In the genomic region with DNA sequence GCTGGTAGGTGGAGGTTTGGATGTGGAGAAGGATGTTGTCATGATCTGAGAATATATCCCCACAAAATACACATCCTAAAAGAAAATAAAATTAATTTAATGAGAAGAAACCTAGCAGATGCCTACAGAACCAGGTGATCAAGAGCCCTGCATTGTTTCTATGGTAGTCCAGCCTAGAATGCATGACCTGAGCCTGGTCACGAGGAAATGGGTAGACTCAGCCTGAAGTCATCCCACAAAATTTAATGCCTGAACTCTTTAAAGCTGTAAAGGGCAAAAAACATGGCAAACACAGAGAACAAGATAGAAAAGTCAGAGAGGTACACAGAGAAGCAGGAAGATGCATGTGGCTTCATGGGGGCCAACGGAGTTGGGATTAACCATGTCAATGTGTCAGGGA, we compare ENCODE assay signal across 26 cellular contexts. TPM values are rescaled to one million over a fixed set of nuclear protein-coding genes. Genes with fewer than 3 reads are reported as not detected.
DNase-seq lines count a peak whose midpoint lies in the region; ATAC-seq, FAIRE-seq and TF ChIP-seq lines count a peak whose summit lies in the region.
"Had no signal": no experiment of that assay in that cellular context is flagged by ENCODE, and none has a peak within 500 bp of the region (broad histone marks: within the 10 kb centered on the region; RNA-seq: fewer than 3 reads in every experiment).

No MANE protein-coding gene starts in this region.

- H3K4me1 ChIP-seq in PC-3 (ENCODE audit: insufficient read depth, low read length) (0 out of 2 replicates have a peak, but pooled peaks cover 10% of the 10 kb centered on the region), small intestine (ENCODE audit: control insufficient read depth in 2 of 2, insufficient read depth in 1 of 2, low read depth in 1 of 2, low read length in 1 of 2) (no peaks in the 10 kb centered on the region)

- H3F3A ChIP-seq in PC-3 (ENCODE audit: low read length, unreplicated experiment): no peaks in the 10 kb centered on the region

- no peaks in the 10 kb centered on the region for H3K36me3 Mint-ChIP-seq in neural crest cell (ENCODE audit: low read depth)

- no peaks in the 10 kb centered on the region for H3K9me3 Mint-ChIP-seq in neural crest cell

- no peaks in the 10 kb centered on the region for H3K27me3 Mint-ChIP-seq in neural crest cell (ENCODE audit: low read depth)

- peaks cover 3% of the 10 kb centered on the region for H3K4me1 Mint-ChIP-seq in neural crest cell

- no TSS peak for BruUV-seq in PC-3 (replicated peaks; lab: Mats Ljungman, UMichigan)

- H3K27ac ChIP-seq in PC-3 (ENCODE audit: low read length) (no peak overlapping the region), small intestine (ENCODE audit: low read depth in 1 of 2, low read length in 1 of 2) (no peak overlapping the region)
- H3K27ac ChIP-seq: SJSA1 had no signal

- no peaks in the 10 kb centered on the region for H3K9me2 ChIP-seq in PC-3 (replicated peaks; ENCODE audit: low read length)

- H3K4me3 ChIP-seq in PC-3 (ENCODE audit: low read length) (no peak overlapping the region), kidney epithelial cell (ENCODE audit: low read depth, low read length) (no peak overlapping the region), small intestine (ENCODE audit: low read depth in 1 of 2, low read length in 2 of 2) (no peak overlapping the region)
- H3K4me3 ChIP-seq: SJSA1 had no signal

- H3K36me3 ChIP-seq in PC-3 (ENCODE audit: low read depth, low read length) (peaks cover 3% of the 10 kb centered on the region; the same call in 1 of the 2 replicates), kidney epithelial cell (ENCODE audit: control insufficient read depth, insufficient read depth, low read length) (no peaks in the 10 kb centered on the region), small intestine (ENCODE audit: control insufficient read depth in 2 of 2, insufficient read depth in 2 of 2, low read length in 2 of 2) (no peaks in the 10 kb centered on the region)

- no peak overlapping the region for H2AFZ ChIP-seq in PC-3 (ENCODE audit: low read length)

- CTCF ChIA-PET in PC-3 (lab: Charles Lee): no interaction called here

- peak; percentile 45; the same call in 1 of the 2 replicates for ATAC-seq in PC-3
- ATAC-seq: HepG2 had no signal

- no peaks in the 10 kb centered on the region for H3K9me3 ChIP-seq in PC-3 (ENCODE audit: low read length)
- H3K9me3 ChIP-seq in small intestine (ENCODE audit: control insufficient read depth, low read depth): no peaks in the 10 kb centered on the region
- H3K9me3 ChIP-seq: SJSA1 had no signal

- H3K4me2 ChIP-seq in PC-3 (ENCODE audit: low read length): no peak overlapping the region

- TF ChIP-seq CTCF in PC-3 (conservative IDR thresholded peaks at IDR 0.05; ENCODE audit: low read depth, low read length): no peak
- no peak for TF ChIP-seq CTCF in kidney epithelial cell (IDR thresholded peaks at IDR 0.05; ENCODE audit: insufficient read depth, low read length, poor library complexity, severe bottlenecking)
- no peak for TF ChIP-seq CTCF in neural crest cell (conservative IDR thresholded peaks at IDR 0.05)

- WGBS in small intestine, 3 donors: 96% methylated on average over 2 of the region's 2 CpGs

- H4K20me1 ChIP-seq in PC-3 (ENCODE audit: low read length): no peaks in the 10 kb centered on the region

- no peak overlapping the region for H3K9ac ChIP-seq in PC-3 (ENCODE audit: low read length)

- POLR2A ChIA-PET in PC-3 (lab: Charles Lee; ENCODE audit: unreplicated experiment): no interaction called here

- no peak overlapping the region for H3K4me3 Mint-ChIP-seq in neural crest cell

- FAIRE-seq in small intestine (lab: Jason Lieb, UNC): no peak
- FAIRE-seq: D721Med, G401.6, H54, HepG2 had no signal

- 0 out of 2 replicates have a peak, but pooled peaks cover 5% of the 10 kb centered on the region for H3K79me2 ChIP-seq in PC-3 (ENCODE audit: low read length)

- peak overlapping the region; percentile 17 for H3K27ac Mint-ChIP-seq in neural crest cell (ENCODE audit: unreplicated experiment)

- DNase-seq in ELR (ENCODE audit: low read depth) (peak; percentile 38), PC-3 (peak; percentile 27), kidney epithelial cell (ENCODE audit: low read depth) (peak; percentile 37), neural crest cell (ENCODE audit: low read depth, low spot score) (no peak), small intestine (no peak), DMS53 treated with DMSO at 0.1 percent for 48 hours (lab: John Stamatoyannopoulos, UW; ENCODE audit: unreplicated experiment) (no peak), NCI-H1105 (lab: John Stamatoyannopoulos, UW) (no peak)
- no peak for DNase-seq in stimulated activated CD4-positive, alpha-beta T cell treated with anti-CD3 and anti-CD28 coated beads, Interleukin-4, amount 100 ng/mL, for 4 hours
- DNase-seq: Karpas-422, NCI-H1092 treated with DMSO at 0.1 percent for 48 hours, NCI-H1436 treated with DMSO at 0.1 percent for 48 hours, NCI-H187 treated with DMSO at 0.1 percent for 48 hours, NCI-H2107, NCI-H524, NCI-H774, Right ventricle myocardium superior had no signal

- intact Hi-C loops in PC-3 (cut with micrococcal nuclease): loop anchor here (10.0 kb wide), 2 partner anchors 68 to 132 kb away; a partner anchor contains a TSS

- H3K27me3 ChIP-seq in PC-3 (ENCODE audit: low read length) (no peaks in the 10 kb centered on the region), kidney epithelial cell (ENCODE audit: control insufficient read depth, insufficient read depth, low read length) (no peaks in the 10 kb centered on the region), small intestine (ENCODE audit: control insufficient read depth in 2 of 2, insufficient read depth in 2 of 2, low read length in 2 of 2) (no peaks in the 10 kb centered on the region)
- H3K27me3 ChIP-seq: SJSA1 had no signal

RNA-seq across cellular contexts. Expression of a gene that starts 36.0 kb away (rescaled TPM):
- total RNA-seq in PC-3 (2014; rRNA removed) (not detected in 2 replicates), kidney epithelial cell (not detected in 2 replicates), neural crest cell (not detected in 2 replicates)
- not detected for polyA plus RNA-seq in small intestine
- total RNA-seq: A172, Daoy, HepG2, HT-29, Right ventricle myocardium superior, RPMI7951, SJSA1 had no signal
- polyA plus RNA-seq: BJ, HepG2 had no signal

Comparison
In these comparisons a context has a peak if more than half of its experiments do, and no peak if none do; other contexts are left out.
1. DNase-seq: peak in ELR (single experiment), PC-3 (single experiment) and kidney epithelial cell (single experiment); none in neural crest cell (single experiment), small intestine (single experiment), DMS53 treated with DMSO at 0.1 percent for 48 hours (single experiment), NCI-H1105 (single experiment) and stimulated activated CD4-positive, alpha-beta T cell treated with anti-CD3 and anti-CD28 coated beads, Interleukin-4, amount 100 ng/mL, for 4 hours (0 of 2).